ENCODE assay signal across 12 cellular contexts in genomic region chr13:37481005-37481857, GRCh38.
DNase-seq lines count a peak whose midpoint lies in the region; TF ChIP-seq lines count a peak whose summit lies in the region.
"Had no signal": no experiment of that assay in that cellular context is flagged by ENCODE, and none has a peak within 500 bp of the region (broad histone marks: within the 10 kb centered on the region; RNA-seq: fewer than 3 reads in every experiment).

No MANE protein-coding gene starts in this region.

- no peaks in the 10 kb centered on the region for H3K27me3 Mint-ChIP-seq in nephron (ENCODE audit: low read depth)
- H3K27me3 Mint-ChIP-seq: activated CD8-positive, alpha-beta T cell treated with anti-CD3 and anti-CD28 coated beads for 36 hours had no signal

- H3K9me3 Mint-ChIP-seq in nephron: no peaks in the 10 kb centered on the region
- H3K9me3 Mint-ChIP-seq: activated CD8-positive, alpha-beta T cell treated with anti-CD3 and anti-CD28 coated beads for 36 hours had no signal

- H3K4me1 Mint-ChIP-seq in nephron: peaks cover 47% of the 10 kb centered on the region

- no peaks in the 10 kb centered on the region for H3K36me3 Mint-ChIP-seq in nephron (ENCODE audit: low read depth)

- peak overlapping the region; percentile 16 to 71 (median 55) for H3K27ac Mint-ChIP-seq in nephron
- H3K27ac Mint-ChIP-seq: activated CD8-positive, alpha-beta T cell treated with anti-CD3 and anti-CD28 coated beads for 36 hours had no signal

- H3K27ac ChIP-seq in caudate nucleus (ENCODE audit: low read depth, low read length): no peak overlapping the region
- H3K27ac ChIP-seq: esophagus muscularis mucosa, Peyer's patch had no signal

- DNase-seq in DMS79 treated with DMSO at 0.1 percent for 48 hours (lab: John Stamatoyannopoulos, UW) (peak; percentile 56), NCI-H2029 (lab: John Stamatoyannopoulos, UW) (peak; percentile 75), astrocyte of the cerebellum (ENCODE audit: low read depth) (peak; percentile 48), caudate nucleus (lab: John Stamatoyannopoulos, UW) (no peak), ureter (ENCODE audit: low spot score) (no peak)
- DNase-seq in activated CD4-positive, CD25-positive, alpha-beta regulatory T cell treated with anti-CD3 and anti-CD28 coated beads, Interleukin-2, amount 50 U/mL, for 72 hours: no peak
- DNase-seq: activated CD8-positive, alpha-beta T cell treated with anti-CD3 and anti-CD28 coated beads for 36 hours; activated gamma-delta T cell; Peyer's patch; retina had no signal

- in situ Hi-C loops in astrocyte of the cerebellum (cut with HindIII; ENCODE audit: low sequenced_read_pairs): no loop called here

- TF ChIP-seq CTCF in astrocyte of the cerebellum (IDR thresholded peaks at IDR 0.05; ENCODE audit: low read depth, low read length, missing control alignments): no peak
- no peak for TF ChIP-seq CTCF in nephron (IDR thresholded peaks at IDR 0.05; ENCODE audit: unreplicated experiment in 3 of 3)

- no peak overlapping the region for H3K4me3 Mint-ChIP-seq in nephron
- H3K4me3 Mint-ChIP-seq: activated CD8-positive, alpha-beta T cell treated with anti-CD3 and anti-CD28 coated beads for 36 hours had no signal

- H3K4me3 ChIP-seq in astrocyte of the cerebellum (ENCODE audit: low read depth, low read length): no peak overlapping the region
- H3K4me3 ChIP-seq: esophagus muscularis mucosa, Peyer's patch had no signal

Comparison
In these comparisons a context has a peak if more than half of its experiments do, and no peak if none do; other contexts are left out.
1. DNase-seq: peak in DMS79 treated with DMSO at 0.1 percent for 48 hours (single experiment), NCI-H2029 (single experiment) and astrocyte of the cerebellum (single experiment); none in caudate nucleus (0 of 61), activated CD4-positive, CD25-positive, alpha-beta regulatory T cell treated with anti-CD3 and anti-CD28 coated beads, Interleukin-2, amount 50 U/mL, for 72 hours (single experiment) and ureter (single experiment).